19 cellular contexts compared by ENCODE assay signal in the genomic region with DNA sequence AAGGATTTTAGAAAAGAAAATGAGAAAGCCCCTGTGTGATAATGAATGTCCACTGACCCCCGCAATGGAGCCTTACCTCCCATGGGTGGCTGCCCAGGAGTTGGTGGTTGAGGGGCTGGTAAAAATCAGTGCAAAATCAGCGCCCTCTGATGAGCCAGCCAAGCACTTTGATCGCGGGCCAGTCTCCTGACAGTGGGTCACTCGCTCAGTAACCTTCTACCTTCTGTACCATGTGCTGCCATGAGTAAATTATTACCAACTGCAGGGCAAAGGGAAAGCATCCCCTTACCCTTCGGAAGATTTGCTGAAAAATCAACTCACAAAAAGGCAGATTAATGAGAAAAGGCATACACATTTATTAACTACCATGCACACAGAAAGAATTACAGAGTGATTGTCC. TPM values are rescaled to one million over a fixed set of nuclear protein-coding genes. Genes with fewer than 3 reads are reported as not detected.
DNase-seq lines count a peak whose midpoint lies in the region; ATAC-seq, FAIRE-seq and TF ChIP-seq lines count a peak whose summit lies in the region.
"Had no signal": no experiment of that assay in that cellular context is flagged by ENCODE, and none has a peak within 500 bp of the region (broad histone marks: within the 10 kb centered on the region; RNA-seq: fewer than 3 reads in every experiment).

No MANE protein-coding gene starts in this region.

- H2AFZ ChIP-seq in GM12878 (ENCODE audit: control insufficient read depth, low read depth, low read length) (no peak overlapping the region), MM.1S (ENCODE audit: low read length) (no peak overlapping the region)

- H3K27me3 ChIP-seq in GM12878 (replicated peaks in 1 of 2; ENCODE audit: control insufficient read depth in 2 of 2, insufficient read depth in 2 of 2, low read length in 1 of 2), result no peaks in the 10 kb centered on the region
- no peaks in the 10 kb centered on the region for H3K27me3 ChIP-seq in MM.1S (replicated peaks; ENCODE audit: insufficient read depth, low read length)

- H3K9me2 ChIP-seq in MM.1S (replicated peaks; ENCODE audit: insufficient read depth, low read length), result no peaks in the 10 kb centered on the region

- no peak for FAIRE-seq in GM12878 (lab: Jason Lieb, UNC)
- FAIRE-seq: GM12891 had no signal

- BruUV-seq in Calu3 (replicated peaks; lab: Mats Ljungman, UMichigan), result no TSS peak
- BruUV-seq in GM12878 (replicated peaks; lab: Mats Ljungman, UMichigan), result no TSS peak
- no TSS peak for BruUV-seq in MCF 10A (replicated peaks; lab: Mats Ljungman, UMichigan)

- peaks cover 40% of the 10 kb centered on the region for H3K36me3 Mint-ChIP-seq in Calu3 (ENCODE audit: insufficient read depth, unreplicated experiment)
- H3K36me3 Mint-ChIP-seq in MCF 10A (ENCODE audit: insufficient read depth, unreplicated experiment), result peaks cover 17% of the 10 kb centered on the region
- H3K36me3 Mint-ChIP-seq: CD4-positive, alpha-beta memory T cell had no signal

- H3F3A ChIP-seq in MM.1S (ENCODE audit: insufficient read depth, low read length), result no peaks in the 10 kb centered on the region

- intact Hi-C loops in Calu3 (cut with micrococcal nuclease; ENCODE audit: unreplicated experiment), result loop anchor here (1.0 to 5.0 kb wide), 4 partner anchors 58 to 310 kb away; a partner anchor contains a TSS
- intact Hi-C loops in GM12878 (cut with micrococcal nuclease; ENCODE audit: unreplicated experiment), result loop anchor here (1.0 to 2.0 kb wide), 3 partner anchors 56 to 232 kb away; no protein-coding TSS in a partner anchor
- intact Hi-C loops in posterior cingulate gyrus (cut with DNase I), result no loop called here
- intact Hi-C loops in MCF 10A (cut with micrococcal nuclease), result no loop called here

- H3K4me3 ChIP-seq in GM12878 (no peak overlapping the region), MM.1S (ENCODE audit: low read length) (no peak overlapping the region)

- TF ChIP-seq EP300 in GM12878 (IDR thresholded peaks at IDR 0.05; ENCODE audit: borderline replicate concordance in 1 of 2, control insufficient read depth in 1 of 2, low read depth in 2 of 2, low read length in 2 of 2), result no peak

- H3K4me2 ChIP-seq in GM12878 (ENCODE audit: control insufficient read depth, insufficient read depth), result no peak overlapping the region
- H3K4me2 ChIP-seq in MM.1S (ENCODE audit: low read depth, low read length), result no peak overlapping the region

- DNase-seq in Calu3 (peak; percentile 36), GM12878 (ENCODE audit: low read depth, low spot score) (no peak), left kidney (ENCODE audit: low read depth, low spot score) (peak; percentile 31), renal cortical epithelial cell (ENCODE audit: low read depth) (peak; percentile 43), posterior cingulate gyrus (no peak), MM.1S (no peak), MCF 10A (ENCODE audit: unreplicated experiment) (no peak)
- DNase-seq: CD4-positive, alpha-beta memory T cell; HFFc6; KG1; NCI-H1048; NCI-H1436; NCI-H1930; NCI-H226; NCI-H524 treated with DMSO at 0.1 percent for 48 hours; PC-3; SIG-M5 had no signal

- H3K9ac ChIP-seq in GM12878 (ENCODE audit: control insufficient read depth, insufficient read depth, low read length), result no peak overlapping the region
- H3K9ac ChIP-seq in MM.1S (ENCODE audit: low read length), result no peak overlapping the region

- CTCF ChIA-PET in Calu3 (lab: Charles Lee), result interaction anchor here (1.3 kb wide), 1 partner anchor 16 kb away, joined by 7 read pairs; no protein-coding TSS in a partner anchor
- CTCF ChIA-PET in GM12878 (lab: Yijun Ruan, JAX), result interaction anchor here (0.7 to 2.4 kb wide), 5 partner anchors 10 to 231 kb away, joined by 3 to 12 read pairs (median 5); no protein-coding TSS in a partner anchor
- CTCF ChIA-PET in MCF 10A (lab: Yijun Ruan, JAX), result interaction anchor here (0.5 to 1.0 kb wide), 2 partner anchors 34 to 282 kb away, joined by 3 read pairs; no protein-coding TSS in a partner anchor

- in situ Hi-C loops in GM12878 (cut with MboI), result no loop called here

- SMC1A ChIA-PET in GM12878 (lab: Charles Lee; ENCODE audit: uncharacterized antibody, unreplicated experiment), result interaction anchor here (1.2 to 3.2 kb wide), 7 partner anchors 11 to 155 kb away, joined by 4 to 39 read pairs (median 8); no protein-coding TSS in a partner anchor

- RAD21 ChIA-PET in GM12878 (lab: Charles Lee; ENCODE audit: unreplicated experiment), result interaction anchor here (1.3 to 4.8 kb wide), 12 partner anchors 10 to 232 kb away, joined by 3 to 69 read pairs (median 8); no protein-coding TSS in a partner anchor

- H3K9me3 ChIP-seq in GM12878 (replicated peaks; ENCODE audit: control insufficient read depth, insufficient read depth, low read length) (peaks cover 7% of the 10 kb centered on the region; the same call in 2 of the 3 replicates), MM.1S (replicated peaks; ENCODE audit: insufficient read depth, low read length) (no peaks in the 10 kb centered on the region)

- H3K27me3 Mint-ChIP-seq in Calu3 (ENCODE audit: unreplicated experiment) (no peaks in the 10 kb centered on the region), MCF 10A (ENCODE audit: insufficient read depth, unreplicated experiment) (no peaks in the 10 kb centered on the region)

- peak overlapping the region; percentile 56 for H3K4me3 Mint-ChIP-seq in Calu3 (ENCODE audit: low read depth, unreplicated experiment)
- no peak overlapping the region for H3K4me3 Mint-ChIP-seq in MCF 10A (ENCODE audit: unreplicated experiment)
- H3K4me3 Mint-ChIP-seq: CD4-positive, alpha-beta memory T cell; HFFc6 had no signal

- TF ChIP-seq POLR2A in GM12878 (IDR thresholded peaks at IDR 0.05; ENCODE audit: low read depth, low read length), result no peak

- ATAC-seq in GM12878, result no peak
- ATAC-seq: PC-3 had no signal

- H3K27ac ChIP-seq in GM12878 (ENCODE audit: control insufficient read depth, insufficient read depth) (peak overlapping the region; percentile 28; the same call in 1 of the 2 replicates), MM.1S (ENCODE audit: low read length) (no peak overlapping the region)
- H3K27ac ChIP-seq: RWPE1 had no signal

- no peak for TF ChIP-seq RAD21 in GM12878 (IDR thresholded peaks at IDR 0.05; ENCODE audit: insufficient read depth, low read depth, low read length)

- no peak for TF ChIP-seq CTCF in Calu3 (IDR thresholded peaks at IDR 0.05; ENCODE audit: unreplicated experiment)
- no peak for TF ChIP-seq CTCF in GM12878 (IDR thresholded peaks at IDR 0.05 in 2 of 3, conservative IDR thresholded peaks at IDR 0.05 in 1 of 3; ENCODE audit: control insufficient read depth in 2 of 3, extremely low read depth in 1 of 3, insufficient read depth in 1 of 3, low read depth in 3 of 3, low read length in 3 of 3)
- no peak for TF ChIP-seq CTCF in MM.1S (IDR thresholded peaks at IDR 0.05; ENCODE audit: low read length)
- TF ChIP-seq CTCF in MCF 10A (IDR thresholded peaks at IDR 0.05; ENCODE audit: unreplicated experiment), result no peak

- peak overlapping the region; percentile 82 for H3K27ac Mint-ChIP-seq in Calu3 (ENCODE audit: unreplicated experiment)
- no peak overlapping the region for H3K27ac Mint-ChIP-seq in MCF 10A (ENCODE audit: low read depth, unreplicated experiment)
- H3K27ac Mint-ChIP-seq: CD4-positive, alpha-beta memory T cell; HFFc6 had no signal

- POLR2A ChIA-PET in GM12878 (lab: Charles Lee) (interaction anchor here (0.6 to 3.6 kb wide), 7 partner anchors 9 to 206 kb away, joined by 3 to 13 read pairs (median 6); a partner anchor contains a TSS), MCF 10A (lab: Yijun Ruan, JAX) (interaction anchor here (0.9 kb wide), 1 partner anchor 22 kb away, joined by 3 read pairs; no protein-coding TSS in a partner anchor)

- H3K4me1 ChIP-seq in GM12878 (ENCODE audit: control insufficient read depth, insufficient read depth, low read length) (peaks cover 19% of the 10 kb centered on the region), MM.1S (ENCODE audit: low read length) (no peaks in the 10 kb centered on the region; the same call in 1 of the 2 replicates)

- 96% methylated on average over 6 of the region's 6 CpGs for WGBS in GM12878 (ENCODE audit: insufficient coverage, insufficient replicate concordance, low lambda C conversion rate, missing lambda C conversion rate)

- peaks cover 0 to 4% of the 10 kb centered on the region in 2 experiments; a peak in 3 of 4 replicates for H3K36me3 ChIP-seq in GM12878 (ENCODE audit: control insufficient read depth in 2 of 2, insufficient read depth in 2 of 2, low read length in 1 of 2)
- H3K36me3 ChIP-seq in MM.1S (replicated peaks; ENCODE audit: insufficient read depth, low read length), result no peaks in the 10 kb centered on the region

- H3K9me3 Mint-ChIP-seq in Calu3 (ENCODE audit: low read depth, unreplicated experiment) (no peaks in the 10 kb centered on the region), MCF 10A (ENCODE audit: unreplicated experiment) (no peaks in the 10 kb centered on the region)

- H4K20me1 ChIP-seq in GM12878 (ENCODE audit: control insufficient read depth, insufficient read depth) (no peaks in the 10 kb centered on the region), MM.1S (ENCODE audit: insufficient read depth, low read length) (no peaks in the 10 kb centered on the region)

- no peaks in the 10 kb centered on the region for H3K79me2 ChIP-seq in GM12878 (ENCODE audit: control insufficient read depth, insufficient read depth, low read length)
- no peaks in the 10 kb centered on the region for H3K79me2 ChIP-seq in MM.1S (ENCODE audit: low read length)

- H3K4me1 Mint-ChIP-seq in Calu3 (ENCODE audit: low read depth, unreplicated experiment) (peaks cover 67% of the 10 kb centered on the region), MCF 10A (ENCODE audit: insufficient read depth, unreplicated experiment) (peaks cover 21% of the 10 kb centered on the region)
- H3K4me1 Mint-ChIP-seq: CD4-positive, alpha-beta memory T cell had no signal

RNA-seq across cellular contexts. Expression of a gene that starts 58.8 kb away (rescaled TPM):
- total RNA-seq in Calu3 (2022) (38.0 and 39.2 TPM in 2 replicates), GM12878 (2014; rRNA removed) (14.2 and 15.0 TPM in 2 replicates), GM12878 (2014; rRNA removed; fragmentation: Illumina TruSeq; extraction: Trizol) (12.4 and 13.0 TPM in 2 replicates), GM12878 (2021) (17.0 and 18.6 TPM in 2 replicates), renal cortical epithelial cell (11.2 and 13.2 TPM in 2 replicates), MCF 10A (2022) (24.3 and 41.3 TPM in 2 replicates)
- total RNA-seq in GM12878 (2013; cell fraction: nucleolus; rRNA removed), result 81.2 and 85.6 TPM in 2 replicates
- polyA plus RNA-seq in GM12878 (2011; ENCODE audit: low read depth), result 4.1 TPM
- polyA plus RNA-seq in GM12878 (2011; rRNA removed) (27.6 and 28.4 TPM in 2 replicates), GM12878 (2014; fragmentation: Illumina TruSeq; extraction: Trizol) (10.6 and 12.3 TPM in 2 replicates), GM12878 (2014; fragmentation: Nextera tagmentation; extraction: Ambion mirVana) (10 to 100 TPM in 1 of 2 experiments, 1 to 10 TPM in 1; 9.4 to 14.6 TPM), GM12878 (2014; rRNA removed) (14.3 and 16.0 TPM in 2 replicates), GM12878 (2016; fragmentation: Nextera tagmentation; extraction: Ambion mirVana) (10 to 100 TPM; 15.6 to 18.6 TPM)
- 26.5 and 28.7 TPM in 2 replicates for polyA plus RNA-seq in GM12878 (2011; cell fraction: cytosol; rRNA removed)
- polyA plus RNA-seq in GM12878 (2011; cell fraction: nucleus; rRNA removed), result 20.3 and 25.4 TPM in 2 replicates
- 6.8 and 10.7 TPM in 2 replicates for polyA plus RNA-seq in GM12878 (2012)
- 36.1 and 43.6 TPM in 2 replicates for polyA minus RNA-seq in GM12878 (2011; rRNA and poly(A)+ RNA removed)
- polyA minus RNA-seq in GM12878 (2011; cell fraction: cytosol; rRNA and poly(A)+ RNA removed), result 18.0 and 18.2 TPM in 2 replicates
- polyA minus RNA-seq in GM12878 (2011; cell fraction: nucleus; rRNA and poly(A)+ RNA removed), result 15.6 and 29.0 TPM in 2 replicates
- total RNA-seq: CD4-positive, alpha-beta memory T cell; HFFc6 had no signal
- polyA plus RNA-seq: CD4-positive, alpha-beta memory T cell had no signal

Comparison
In these comparisons a context has a peak if more than half of its experiments do, and no peak if none do; other contexts are left out.
1. DNase-seq: peak in Calu3 (single experiment), left kidney (single experiment) and renal cortical epithelial cell (single experiment); none in GM12878 (single experiment), posterior cingulate gyrus (0 of 10), MM.1S (single experiment) and MCF 10A (single experiment).
2. intact Hi-C loops: an anchor here in Calu3 (1.0 to 5.0 kb wide) and GM12878 (1.0 to 2.0 kb wide); none called in posterior cingulate gyrus and MCF 10A.